8 cellular contexts compared by ENCODE assay signal in genomic region chr22:36757608-36758220, GRCh38. TPM values are rescaled to one million over a fixed set of nuclear protein-coding genes. Genes with fewer than 3 reads are reported as not detected.
DNase-seq lines count a peak whose midpoint lies in the region; ATAC-seq lines count a peak whose summit lies in the region.

No MANE protein-coding gene starts in this region.

- DNase-seq in NCI-H1417 (lab: John Stamatoyannopoulos, UW) (peak in 2 of 3 experiments; percentile 49 to 52), NCI-H1417 treated with DMSO at 0.1 percent for 48 hours (lab: John Stamatoyannopoulos, UW) (no peak), NCI-H2029 (lab: John Stamatoyannopoulos, UW) (peak; percentile 64), caudate nucleus (lab: John Stamatoyannopoulos, UW) (peak in 57 of 61 donors; percentile 4 to 79 (median 47)), left lobe of liver (ENCODE audit: low spot score) (peak; percentile 78)
- DNase-seq in stimulated activated CD4-positive, alpha-beta T cell treated with anti-CD3 and anti-CD28 coated beads, Interleukin-4, amount 100 ng/mL, for 48 hours (ENCODE audit: low read depth in 2 of 2) = peak; percentile 67 to 73

- H3K27ac ChIP-seq in caudate nucleus (ENCODE audit: low read depth, low read length) = no peak overlapping the region

- ATAC-seq in activated CD4-positive, CD25-positive, alpha-beta regulatory T cell treated with anti-CD3 and anti-CD28 coated beads, Interleukin-2, amount 50 U/mL, for 24 hours = peak; percentile 87 to 90
- peak; percentile 96 for ATAC-seq in left lobe of liver
- no peak for ATAC-seq in HG03135 (IDR thresholded peaks at IDR 0.05; ENCODE audit: unreplicated experiment)

RNA-seq across cellular contexts. Expression of gene IFT27, which starts 18.2 kb away (rescaled TPM):
- total RNA-seq in left lobe of liver = 14.9 TPM

RNA-seq across cellular contexts. Expression of gene CACNG2, which starts 54.2 kb away (rescaled TPM):
- not detected for total RNA-seq in left lobe of liver

RNA-seq across cellular contexts. Expression of gene PVALB, which starts 59.1 kb away (rescaled TPM):
- 0.81 TPM for total RNA-seq in left lobe of liver
